ENCODE assay signal across 22 cellular contexts in the genomic region with DNA sequence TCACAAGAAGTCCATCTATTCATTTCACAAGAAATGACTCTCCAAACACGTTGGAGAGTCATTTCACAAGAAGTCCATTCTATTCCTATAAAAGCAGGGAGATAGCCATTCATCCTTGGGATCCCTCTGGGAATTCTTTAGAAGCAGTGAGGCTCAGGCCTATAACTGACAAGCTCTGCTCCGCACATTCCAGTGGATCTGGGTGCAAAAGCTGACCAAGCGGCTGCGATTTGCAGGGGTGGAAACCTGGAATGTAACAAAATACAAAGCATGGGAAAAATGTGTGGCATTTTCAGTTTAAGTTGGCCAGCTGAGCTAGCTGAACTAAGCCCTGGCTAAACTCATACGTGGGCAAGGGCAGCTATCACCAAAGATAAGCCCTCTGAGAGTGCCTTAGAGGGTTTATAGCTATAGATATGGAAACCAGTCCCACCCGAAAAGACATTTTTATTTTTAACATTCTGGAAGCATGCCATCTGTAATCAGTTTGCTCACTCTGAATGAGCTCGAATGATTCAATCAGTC. TPM values are rescaled to one million over a fixed set of nuclear protein-coding genes. Genes with fewer than 3 reads are reported as not detected.
DNase-seq lines count a peak whose midpoint lies in the region; ATAC-seq, FAIRE-seq and TF ChIP-seq lines count a peak whose summit lies in the region.
"Had no signal": no experiment of that assay in that cellular context is flagged by ENCODE, and none has a peak within 500 bp of the region (broad histone marks: within the 10 kb centered on the region; RNA-seq: fewer than 3 reads in every experiment).

No MANE protein-coding gene starts in this region.

- DNase-seq in left ventricle myocardium superior (no peak), right atrium auricular region (ENCODE audit: low spot score) (no peak), astrocyte (ENCODE audit: low read depth) (peak; percentile 70), mesenchymal stem cell (peak; percentile 79), gastrocnemius medialis (no peak), NCI-H1417 (lab: John Stamatoyannopoulos, UW) (no peak), kidney (no peak)
- DNase-seq: activated CD4-positive, alpha-beta T cell treated with anti-CD3 and anti-CD28 coated beads, Interleukin-2, amount 10 ng/mL, durations not matched to agents 24 days and 14 days; activated T-cell treated with anti-CD3 and anti-CD28 coated beads, Interleukin-2, amount 50 U/mL, for 48 hours; H7; head of caudate nucleus; NCI-H1048; NCI-H2227 treated with DMSO at 0.1 percent for 48 hours; ovary; stimulated activated CD8-positive, alpha-beta memory T cell treated with anti-CD3 and anti-CD28 coated beads, Interleukin-4, amount 100 ng/mL, for 48 hours; T-cell; transverse colon had no signal

- no peak overlapping the region for H3K23ac ChIP-seq in mesenchymal stem cell (ENCODE audit: low read length in 2 of 2)

- H4K8ac ChIP-seq in mesenchymal stem cell (ENCODE audit: low read length), result no peak overlapping the region

- peak overlapping the region in 1 of 2 experiments; percentile 28 for H3K18ac ChIP-seq in mesenchymal stem cell (ENCODE audit: low read depth in 1 of 2, low read length in 2 of 2)

- no peak overlapping the region for H3K4me3 ChIP-seq in right atrium auricular region
- H3K4me3 ChIP-seq in astrocyte (ENCODE audit: insufficient read depth, low read depth, low read length), result no peak overlapping the region
- H3K4me3 ChIP-seq in mesenchymal stem cell (ENCODE audit: insufficient read depth in 1 of 2, low read depth in 1 of 2, low read length in 2 of 2), result no peak overlapping the region
- H3K4me3 ChIP-seq in gastrocnemius medialis, result no peak overlapping the region
- no peak overlapping the region for H3K4me3 ChIP-seq in kidney (ENCODE audit: low read length in 2 of 2)
- H3K4me3 ChIP-seq: ovary, transverse colon had no signal

- no peaks in the 10 kb centered on the region for H3K36me3 Mint-ChIP-seq in astrocyte (ENCODE audit: low read depth, unreplicated experiment)
- H3K36me3 Mint-ChIP-seq: T-cell had no signal

- no peak overlapping the region for H3K14ac ChIP-seq in mesenchymal stem cell (ENCODE audit: low read length in 2 of 2)

- H3K4me1 Mint-ChIP-seq in astrocyte (ENCODE audit: low read depth, unreplicated experiment), result peaks cover 32% of the 10 kb centered on the region
- H3K4me1 Mint-ChIP-seq: activated CD4-positive, alpha-beta T cell treated with anti-CD3 and anti-CD28 coated beads, Interleukin-2, amount 10 ng/mL, durations not matched to agents 24 days and 14 days; T-cell had no signal

- no peaks in the 10 kb centered on the region for H3K79me2 ChIP-seq in astrocyte (ENCODE audit: insufficient read depth, low read length)

- H3K4me1 ChIP-seq in right atrium auricular region, result peaks cover 0 to 20% of the 10 kb centered on the region in 2 donors
- peaks cover 34% of the 10 kb centered on the region for H3K4me1 ChIP-seq in astrocyte (ENCODE audit: insufficient read depth, low read length)
- H3K4me1 ChIP-seq in mesenchymal stem cell (ENCODE audit: control insufficient read depth, insufficient read depth, low read depth, low read length), result peaks cover 6% of the 10 kb centered on the region
- H3K4me1 ChIP-seq in gastrocnemius medialis, result no peaks in the 10 kb centered on the region
- no peaks in the 10 kb centered on the region for H3K4me1 ChIP-seq in kidney (ENCODE audit: control insufficient read depth in 1 of 2, insufficient read depth in 1 of 2, low read depth in 1 of 2, low read length in 2 of 2)

- intact Hi-C loops in left ventricle myocardium superior (cut with micrococcal nuclease), result no loop called here
- intact Hi-C loops in gastrocnemius medialis (cut with DNase I; ENCODE audit: low total_unique reads), result no loop called here
- intact Hi-C loops in kidney (cut with DNase I), result no loop called here

- H2BK15ac ChIP-seq in mesenchymal stem cell (ENCODE audit: low read depth, poor library complexity, severe bottlenecking), result no peak overlapping the region

- H3K9me3 ChIP-seq in right atrium auricular region, result no peaks in the 10 kb centered on the region
- H3K9me3 ChIP-seq in astrocyte (ENCODE audit: insufficient read depth, low read depth, low read length), result no peaks in the 10 kb centered on the region
- no peaks in the 10 kb centered on the region for H3K9me3 ChIP-seq in mesenchymal stem cell (ENCODE audit: control insufficient read depth, low read length)
- no peaks in the 10 kb centered on the region for H3K9me3 ChIP-seq in gastrocnemius medialis
- no peaks in the 10 kb centered on the region for H3K9me3 ChIP-seq in kidney (ENCODE audit: control insufficient read depth in 1 of 2, low read length in 2 of 2)
- H3K9me3 ChIP-seq: ovary, transverse colon had no signal

- no peak overlapping the region for H2BK5ac ChIP-seq in mesenchymal stem cell (ENCODE audit: low read depth, low read length, poor library complexity, severe bottlenecking)

- H3K9me3 Mint-ChIP-seq in astrocyte (ENCODE audit: unreplicated experiment), result no peaks in the 10 kb centered on the region
- H3K9me3 Mint-ChIP-seq: activated CD4-positive, alpha-beta T cell treated with anti-CD3 and anti-CD28 coated beads, Interleukin-2, amount 10 ng/mL, durations not matched to agents 24 days and 14 days had no signal

- H3K4me2 ChIP-seq in astrocyte (ENCODE audit: low read length) (peak overlapping the region; percentile 42), mesenchymal stem cell (ENCODE audit: low read length, poor library complexity, severe bottlenecking) (no peak overlapping the region)

- no peak overlapping the region for H2BK120ac ChIP-seq in mesenchymal stem cell (ENCODE audit: low read depth, low read length)

- FAIRE-seq in astrocyte (lab: Jason Lieb, UNC) (peak; percentile 34), kidney (lab: Jason Lieb, UNC) (no peak)
- FAIRE-seq: GM18507 had no signal

- peak overlapping the region; percentile 93 for H3K27ac Mint-ChIP-seq in astrocyte (ENCODE audit: unreplicated experiment)
- H3K27ac Mint-ChIP-seq: activated CD4-positive, alpha-beta T cell treated with anti-CD3 and anti-CD28 coated beads, Interleukin-2, amount 10 ng/mL, durations not matched to agents 24 days and 14 days; T-cell had no signal

- in situ Hi-C loops in gastrocnemius medialis (cut with MboI; ENCODE audit: low sequenced_read_pairs in 4 of 4), result no loop called here

- no peak overlapping the region for H3K4ac ChIP-seq in mesenchymal stem cell (ENCODE audit: low read depth in 1 of 2, low read length in 2 of 2)

- no peaks in the 10 kb centered on the region for H3K79me1 ChIP-seq in mesenchymal stem cell (replicated peaks; ENCODE audit: low read length, poor library complexity, severe bottlenecking)

- WGBS in mesenchymal stem cell, result 50% methylated on average over 7 of the region's 7 CpGs

- TF ChIP-seq POLR2A in gastrocnemius medialis (IDR thresholded peaks at IDR 0.05), result no peak

- H3K36me3 ChIP-seq in right atrium auricular region, result no peaks in the 10 kb centered on the region
- H3K36me3 ChIP-seq in astrocyte (ENCODE audit: insufficient read depth, low read length), result no peaks in the 10 kb centered on the region
- H3K36me3 ChIP-seq in mesenchymal stem cell (ENCODE audit: control insufficient read depth in 1 of 2, insufficient read depth in 2 of 2, low read depth in 1 of 2, low read length in 2 of 2), result no peaks in the 10 kb centered on the region
- H3K36me3 ChIP-seq in gastrocnemius medialis, result no peaks in the 10 kb centered on the region
- H3K36me3 ChIP-seq in kidney (ENCODE audit: control insufficient read depth in 1 of 2, insufficient read depth in 2 of 2, low read length in 2 of 2), result no peaks in the 10 kb centered on the region
- H3K36me3 ChIP-seq: ovary, transverse colon had no signal

- no peaks in the 10 kb centered on the region for H4K20me1 ChIP-seq in astrocyte (ENCODE audit: insufficient read depth, low read length)

- no peak for TF ChIP-seq CTCF in right atrium auricular region (IDR thresholded peaks at IDR 0.05)
- TF ChIP-seq CTCF in astrocyte (IDR thresholded peaks at IDR 0.05; ENCODE audit: insufficient read depth, low read depth, low read length), result no peak
- no peak for TF ChIP-seq CTCF in gastrocnemius medialis (IDR thresholded peaks at IDR 0.05 in 4 of 5, conservative IDR thresholded peaks at IDR 0.05 in 1 of 5)
- no peak for TF ChIP-seq CTCF in kidney (IDR thresholded peaks at IDR 0.05; ENCODE audit: borderline replicate concordance, extremely low read depth, insufficient read depth)

- ATAC-seq in left ventricle myocardium superior (peak; percentile 26), gastrocnemius medialis (no peak), HG02678 (IDR thresholded peaks at IDR 0.05; ENCODE audit: unreplicated experiment) (no peak)
- ATAC-seq: T-cell had no signal

- H2AFZ ChIP-seq in astrocyte (ENCODE audit: low read depth, low read length), result no peak overlapping the region
- H2AFZ ChIP-seq in mesenchymal stem cell (ENCODE audit: low read depth, low read length), result no peak overlapping the region

- no peak overlapping the region for H2AK5ac ChIP-seq in mesenchymal stem cell (ENCODE audit: low read length, severe bottlenecking)

- H3K4me3 Mint-ChIP-seq in astrocyte (ENCODE audit: unreplicated experiment), result no peak overlapping the region
- H3K4me3 Mint-ChIP-seq: activated CD4-positive, alpha-beta T cell treated with anti-CD3 and anti-CD28 coated beads, Interleukin-2, amount 10 ng/mL, durations not matched to agents 24 days and 14 days; T-cell had no signal

- no peak overlapping the region for H2BK12ac ChIP-seq in mesenchymal stem cell (ENCODE audit: low read length in 2 of 2)

- H3K9ac ChIP-seq in astrocyte (ENCODE audit: low read length) (peak overlapping the region; percentile 14), mesenchymal stem cell (ENCODE audit: low read length) (no peak overlapping the region), kidney (ENCODE audit: low read length in 2 of 2) (no peak overlapping the region)

- H4K91ac ChIP-seq in mesenchymal stem cell (ENCODE audit: low read length), result no peak overlapping the region

- H3K27ac ChIP-seq in right atrium auricular region (no peak overlapping the region), astrocyte (ENCODE audit: low read depth, low read length) (peak overlapping the region; percentile 52), mesenchymal stem cell (ENCODE audit: low read length, poor library complexity, severe bottlenecking) (peak overlapping the region; percentile 15), gastrocnemius medialis (no peak overlapping the region), kidney (ENCODE audit: low read depth in 2 of 2, low read length in 2 of 2) (no peak overlapping the region)
- H3K27ac ChIP-seq: ovary, transverse colon had no signal

- peaks cover 4% of the 10 kb centered on the region for H3K27me3 Mint-ChIP-seq in astrocyte (ENCODE audit: low read depth, unreplicated experiment)
- H3K27me3 Mint-ChIP-seq: activated CD4-positive, alpha-beta T cell treated with anti-CD3 and anti-CD28 coated beads, Interleukin-2, amount 10 ng/mL, durations not matched to agents 24 days and 14 days had no signal

- H3K27me3 ChIP-seq in right atrium auricular region (no peaks in the 10 kb centered on the region), astrocyte (ENCODE audit: insufficient read depth, low read length) (no peaks in the 10 kb centered on the region), mesenchymal stem cell (ENCODE audit: control insufficient read depth in 1 of 2, insufficient read depth in 1 of 2, low read length in 2 of 2) (peaks cover 0 to 28% of the 10 kb centered on the region in 2 experiments), gastrocnemius medialis (no peaks in the 10 kb centered on the region)
- H3K27me3 ChIP-seq: ovary, transverse colon had no signal

RNA-seq across cellular contexts. Expression of gene TAS2R1, which starts 8.7 kb away (rescaled TPM):
- total RNA-seq in left ventricle myocardium superior (not detected), right atrium auricular region (not detected), astrocyte (not detected in 2 replicates), gastrocnemius medialis (not detected), kidney (not detected)
- 0.14 TPM for polyA plus RNA-seq in mesenchymal stem cell (2013, experiment 1 of 2)
- 0.19 TPM for polyA plus RNA-seq in mesenchymal stem cell (2013, experiment 2 of 2)
- polyA plus RNA-seq in kidney (ENCODE audit: insufficient read depth, low read depth, low replicate concordance), result not detected
- total RNA-seq: A673; activated CD4-positive, alpha-beta T cell treated with anti-CD3 and anti-CD28 coated beads, Interleukin-2, amount 10 ng/mL, durations not matched to agents 24 days and 14 days; H7; liver; OCI-LY7; ovary; T-cell; transverse colon had no signal
- polyA plus RNA-seq: liver, ovary had no signal

Comparison
In these comparisons a context has a peak if more than half of its experiments do, and no peak if none do; other contexts are left out.
1. DNase-seq: peak in astrocyte (single experiment) and mesenchymal stem cell (single experiment); none in left ventricle myocardium superior (single experiment), right atrium auricular region (single experiment), gastrocnemius medialis (0 of 2), NCI-H1417 (0 of 3) and kidney (single experiment).
2. H3K27ac ChIP-seq: peak in astrocyte (single experiment) and mesenchymal stem cell (single experiment); none in right atrium auricular region (0 of 2), gastrocnemius medialis (0 of 4) and kidney (0 of 2).